ENCODE assay signal across 29 cellular contexts in genomic region chr2:140679752-140680151, GRCh38.
"Had no signal": no experiment of that assay in that cellular context is flagged by ENCODE, and none has a peak within 500 bp of the region (broad histone marks: within the 10 kb centered on the region; RNA-seq: fewer than 3 reads in every experiment).

No MANE protein-coding gene starts in this region.

- H3K36me3 Mint-ChIP-seq: natural killer cell; stimulated activated effector memory CD8-positive, alpha-beta T cell treated with anti-CD3 and anti-CD28 coated beads, Interleukin-12 subunit alpha, Interleukin-12 subunit beta, amount 100 ng/mL, for 72 hours; stimulated activated naive B cell treated with anti-CD40 and anti-IgM and Interleukin-4, amounts not matched to agents 10 μg/mL and 1 μg/mL and 100 μg/mL, for 72 hours had no signal

- H3K4me3 Mint-ChIP-seq: natural killer cell; nephron; neural crest cell; stimulated activated effector memory CD8-positive, alpha-beta T cell treated with anti-CD3 and anti-CD28 coated beads, Interleukin-12 subunit alpha, Interleukin-12 subunit beta, amount 100 ng/mL, for 72 hours; stimulated activated naive B cell treated with anti-CD40 and anti-IgM and Interleukin-4, amounts not matched to agents 10 μg/mL and 1 μg/mL and 100 μg/mL, for 72 hours; stimulated activated naive CD8-positive, alpha-beta T cell treated with anti-CD3 and anti-CD28 coated beads, Interleukin-15, Interleukin-2, amounts not matched to agents 100 ng/mL and 50 ng/mL, for 24 hours had no signal

- H3K9ac ChIP-seq: parathyroid adenoma had no signal

- H3K4me3 ChIP-seq: ovary, psoas muscle, right lobe of liver, sigmoid colon, stomach, thoracic aorta, thyroid gland, tibial nerve, upper lobe of left lung, vagina had no signal

- H2AFZ ChIP-seq: parathyroid adenoma had no signal

- H3K79me2 ChIP-seq: parathyroid adenoma had no signal

- DNase-seq: natural killer cell; occipital lobe; ovary; posterior cingulate gyrus; psoas muscle; right cardiac atrium; right lobe of liver; sigmoid colon; small intestine; stimulated activated CD4-positive, alpha-beta T cell treated with anti-CD3 and anti-CD28 coated beads, Interleukin-15, amount 100 ng/mL, for 24 hours; stimulated activated CD4-positive, alpha-beta T cell treated with anti-CD3 and anti-CD28 coated beads, Interleukin-2, amount 100 ng/mL, for 24 hours; stimulated activated CD4-positive, alpha-beta T cell treated with anti-CD3 and anti-CD28 coated beads, Interleukin-2, amount 100 ng/mL, for 48 hours; stimulated activated CD4-positive, alpha-beta T cell treated with anti-CD3 and anti-CD28 coated beads, Interleukin-4, amount 100 ng/mL, for 24 hours; stimulated activated naive B cell treated with anti-CD40 and anti-IgM and Interleukin-4, amounts not matched to agents 10 μg/mL and 1 μg/mL and 100 μg/mL, for 72 hours; stimulated activated naive CD4-positive, alpha-beta T cell treated with Interleukin-2 at 50 U/mL for 16 hours; stomach; thyroid gland; trophoblast cell; upper lobe of left lung had no signal

- H3K4me1 ChIP-seq: parathyroid adenoma, psoas muscle, right lobe of liver, sigmoid colon, thyroid gland, tibial nerve, upper lobe of left lung, vagina had no signal

- H3K27me3 Mint-ChIP-seq: progenitor cell of endocrine pancreas; stimulated activated naive B cell treated with anti-CD40 and anti-IgM and Interleukin-4, amounts not matched to agents 10 μg/mL and 1 μg/mL and 100 μg/mL, for 72 hours; stimulated activated naive CD8-positive, alpha-beta T cell treated with anti-CD3 and anti-CD28 coated beads, Interleukin-15, Interleukin-2, amounts not matched to agents 100 ng/mL and 50 ng/mL, for 24 hours had no signal

- H3K27me3 ChIP-seq: ovary, right lobe of liver, sigmoid colon, stomach, thyroid gland, tibial nerve, upper lobe of left lung, vagina had no signal

- ATAC-seq: natural killer cell; psoas muscle; right cardiac atrium; right lobe of liver; stimulated activated effector memory CD8-positive, alpha-beta T cell treated with anti-CD3 and anti-CD28 coated beads, Interleukin-12 subunit alpha, Interleukin-12 subunit beta, amount 100 ng/mL, for 72 hours; stimulated activated naive B cell treated with anti-CD40 and anti-IgM and Interleukin-4, amounts not matched to agents 10 μg/mL and 1 μg/mL and 100 μg/mL, for 72 hours had no signal

- H3K4me1 Mint-ChIP-seq: natural killer cell; nephron; neural crest cell; stimulated activated effector memory CD8-positive, alpha-beta T cell treated with anti-CD3 and anti-CD28 coated beads, Interleukin-12 subunit alpha, Interleukin-12 subunit beta, amount 100 ng/mL, for 72 hours; stimulated activated naive B cell treated with anti-CD40 and anti-IgM and Interleukin-4, amounts not matched to agents 10 μg/mL and 1 μg/mL and 100 μg/mL, for 72 hours had no signal

- H3K27ac Mint-ChIP-seq: natural killer cell; nephron; progenitor cell of endocrine pancreas; stimulated activated effector memory CD8-positive, alpha-beta T cell treated with anti-CD3 and anti-CD28 coated beads, Interleukin-12 subunit alpha, Interleukin-12 subunit beta, amount 100 ng/mL, for 72 hours; stimulated activated naive B cell treated with anti-CD40 and anti-IgM and Interleukin-4, amounts not matched to agents 10 μg/mL and 1 μg/mL and 100 μg/mL, for 72 hours; stimulated activated naive CD8-positive, alpha-beta T cell treated with anti-CD3 and anti-CD28 coated beads, Interleukin-15, Interleukin-2, amounts not matched to agents 100 ng/mL and 50 ng/mL, for 24 hours had no signal

- H3K27ac ChIP-seq: ovary, parathyroid adenoma, psoas muscle, right lobe of liver, sigmoid colon, stomach, thoracic aorta, thyroid gland, tibial nerve, upper lobe of left lung, vagina had no signal

- H3K36me3 ChIP-seq: ovary, right lobe of liver, sigmoid colon, stomach, thoracic aorta, thyroid gland, tibial nerve, upper lobe of left lung, vagina had no signal

- H3K9me3 Mint-ChIP-seq: nephron; neural crest cell; stimulated activated naive B cell treated with anti-CD40 and anti-IgM and Interleukin-4, amounts not matched to agents 10 μg/mL and 1 μg/mL and 100 μg/mL, for 72 hours had no signal

- H3K9me3 ChIP-seq: ovary, psoas muscle, right lobe of liver, sigmoid colon, stomach, thoracic aorta, thyroid gland, tibial nerve, upper lobe of left lung, vagina had no signal

- FAIRE-seq: small intestine, urothelium cell line had no signal
